Comparison of ENCODE assay signal across 26 cellular contexts in the genomic region with DNA sequence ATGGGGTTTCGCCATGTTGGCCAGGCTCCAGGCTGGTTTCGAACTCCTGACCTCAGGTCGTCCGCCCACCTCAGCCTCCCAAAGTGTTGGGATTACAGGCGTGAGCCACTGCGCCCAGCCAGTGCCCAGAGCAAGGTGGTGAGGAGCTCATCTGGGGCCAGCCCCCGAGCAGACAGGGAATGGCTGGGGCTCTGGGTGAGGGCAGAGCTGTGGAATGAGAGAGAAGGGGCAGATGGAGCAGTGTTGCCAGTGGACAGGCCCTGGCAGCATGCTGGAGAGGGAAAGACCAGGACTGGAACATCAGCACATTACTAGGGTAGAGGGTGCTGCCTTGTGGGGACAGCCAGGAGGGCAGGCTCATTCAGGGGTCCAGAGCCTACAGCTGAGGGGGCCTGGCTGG.
"Had no signal": no experiment of that assay in that cellular context is flagged by ENCODE, and none has a peak within 500 bp of the region (broad histone marks: within the 10 kb centered on the region; RNA-seq: fewer than 3 reads in every experiment).

No MANE protein-coding gene starts in this region.

- H2AFZ ChIP-seq: neural progenitor cell had no signal

- ATAC-seq: foreskin keratinocyte; mucosa of descending colon; natural killer cell treated with Interleukin-12 subunit alpha and Interleukin-12 subunit beta and Interleukin-15 and Interleukin-18, amount 100 ng/mL, for 72 hours; right cardiac atrium; stimulated activated naive CD8-positive, alpha-beta T cell treated with anti-CD3 and anti-CD28 coated beads, Interleukin-15, amount 100 ng/mL, for 72 hours had no signal

- H3K27ac Mint-ChIP-seq: immature natural killer cell; memory B cell; mesothelial cell of epicardium; naive B cell; natural killer cell treated with Interleukin-12 subunit alpha and Interleukin-12 subunit beta and Interleukin-15 and Interleukin-18, amount 100 ng/mL, for 72 hours; neural progenitor cell had no signal

- H3K4me2 ChIP-seq: neural progenitor cell had no signal

- H3K27me3 ChIP-seq: colonic mucosa, esophagus muscularis mucosa, foreskin keratinocyte, neural progenitor cell, spleen, suprapubic skin, transverse colon, vagina had no signal

- H3K9me3 Mint-ChIP-seq: memory B cell; naive B cell; natural killer cell treated with Interleukin-12 subunit alpha and Interleukin-12 subunit beta and Interleukin-15 and Interleukin-18, amount 100 ng/mL, for 72 hours; neural progenitor cell; stimulated activated naive CD8-positive, alpha-beta T cell treated with anti-CD3 and anti-CD28 coated beads, Interleukin-15, amount 100 ng/mL, for 72 hours had no signal

- H3K4me3 Mint-ChIP-seq: immature natural killer cell; memory B cell; mesothelial cell of epicardium; naive B cell; natural killer cell treated with Interleukin-12 subunit alpha and Interleukin-12 subunit beta and Interleukin-15 and Interleukin-18, amount 100 ng/mL, for 72 hours; neural progenitor cell; stimulated activated naive CD8-positive, alpha-beta T cell treated with anti-CD3 and anti-CD28 coated beads, Interleukin-15, amount 100 ng/mL, for 72 hours had no signal

- H3K4me1 ChIP-seq: colonic mucosa, neural progenitor cell, prostate gland had no signal

- H3K9ac ChIP-seq: neural progenitor cell had no signal

- H3K27me3 Mint-ChIP-seq: memory B cell; naive B cell; stimulated activated naive CD8-positive, alpha-beta T cell treated with anti-CD3 and anti-CD28 coated beads, Interleukin-15, amount 100 ng/mL, for 72 hours had no signal

- DNase-seq: colonic mucosa; dermis blood vessel endothelial cell; effector memory CD4-positive, alpha-beta T cell; foreskin keratinocyte; glutamatergic neuron; hypothalamus; immature natural killer cell; mucosa of descending colon; naive B cell; nucleus accumbens; right cardiac atrium; spleen; stimulated activated CD4-positive, alpha-beta T cell treated with anti-CD3 and anti-CD28 coated beads, Interleukin-2, amount 100 ng/mL, for 48 hours; stimulated activated naive CD4-positive, alpha-beta T cell; stimulated activated naive CD8-positive, alpha-beta T cell treated with anti-CD3 and anti-CD28 coated beads, Interleukin-15, amount 100 ng/mL, for 72 hours; transverse colon had no signal

- H3K36me3 ChIP-seq: colonic mucosa, esophagus muscularis mucosa, neural progenitor cell, prostate gland, spleen, suprapubic skin, transverse colon, vagina had no signal

- H3K9me3 ChIP-seq: colonic mucosa, mucosa of descending colon, prostate gland, spleen, suprapubic skin, transverse colon, vagina had no signal

- H3K4me3 ChIP-seq: colonic mucosa, esophagus muscularis mucosa, lung, mucosa of descending colon, neural progenitor cell, prostate gland, skin epidermis, spleen, suprapubic skin, transverse colon, vagina had no signal

- H3K36me3 Mint-ChIP-seq: naive B cell; natural killer cell treated with Interleukin-12 subunit alpha and Interleukin-12 subunit beta and Interleukin-15 and Interleukin-18, amount 100 ng/mL, for 72 hours; neural progenitor cell had no signal

- H3K27ac ChIP-seq: colonic mucosa, esophagus muscularis mucosa, foreskin keratinocyte, neural progenitor cell, prostate gland, skin epidermis, spleen, suprapubic skin, transverse colon, vagina had no signal
